ENCODE assay signal across 1 cellular context in genomic region chr10:97977673-97978072, GRCh38.
TF ChIP-seq lines count a peak whose summit lies in the region.

No MANE protein-coding gene starts in this region.

TF ChIP-seq in GM23338, 12 proteins besides CTCF, POLR2A, EP300 and RAD21 (continued from another document):
- TF ChIP-seq REST (IDR thresholded peaks at IDR 0.05; ENCODE audit: unreplicated experiment) (no peak), ZNF331 (CRISPR knock-in tag; IDR thresholded peaks at IDR 0.05; ENCODE audit: low read depth) (no peak)
